In the genomic region with DNA sequence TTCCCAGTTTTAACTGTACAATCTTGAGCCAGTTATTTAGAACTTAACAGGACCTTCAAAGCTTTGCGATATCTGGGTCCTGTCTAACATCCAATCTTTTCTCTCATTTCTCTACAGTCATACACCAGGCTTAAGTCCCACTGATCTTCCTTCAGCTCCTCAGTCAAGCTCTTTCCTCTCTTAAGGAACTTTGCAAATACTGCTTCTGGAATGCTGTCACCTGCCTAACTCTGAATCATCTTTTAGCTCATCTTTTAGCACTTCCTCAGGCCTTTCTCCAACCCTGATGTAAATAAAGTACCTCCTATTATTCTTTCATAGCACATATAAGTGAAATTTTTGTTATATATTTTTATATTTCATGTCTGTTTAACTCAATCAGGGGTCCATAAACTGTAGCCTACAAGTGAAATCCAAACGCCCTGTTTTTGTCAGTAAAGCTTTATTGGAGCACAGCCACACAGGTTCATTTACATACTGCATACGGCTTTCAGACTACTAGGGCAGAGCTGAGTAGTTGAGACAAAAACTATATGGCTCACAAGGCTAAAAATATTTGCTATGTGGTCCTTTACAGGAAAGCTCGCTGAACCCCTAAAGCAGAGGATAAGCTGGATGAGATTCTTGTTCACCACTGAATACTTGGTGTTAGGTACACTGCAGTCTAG, we compare ENCODE assay signal across 16 cellular contexts.
A peak's percentile ranks its signal among the peaks of the same experiment; 100 is the strongest.
DNase-seq lines count a peak whose midpoint lies in the region; ATAC-seq and TF ChIP-seq lines count a peak whose summit lies in the region.
"Had no signal": no experiment of that assay in that cellular context is flagged by ENCODE, and none has a peak within 500 bp of the region (broad histone marks: within the 10 kb centered on the region; RNA-seq: fewer than 3 reads in every experiment).

No MANE protein-coding gene starts in this region.

- peaks cover 40% of the 10 kb centered on the region for H3K4me1 Mint-ChIP-seq in WTC11
- no peaks in the 10 kb centered on the region for H3K4me1 Mint-ChIP-seq in effector memory CD8-positive, alpha-beta T cell (ENCODE audit: low read depth in 2 of 2)

- peak overlapping the region; percentile 84 for H3K4me2 ChIP-seq in BLaER1
- no peak overlapping the region for H3K4me2 ChIP-seq in PC-9

- no peak for DNase-seq in WTC11 (ENCODE audit: low spot score)
- DNase-seq in effector memory CD8-positive, alpha-beta T cell: no peak
- DNase-seq in NCI-H2171 (lab: John Stamatoyannopoulos, UW): no peak
- DNase-seq in middle frontal gyrus (ENCODE audit: extremely low spot score, low spot score): no peak
- DNase-seq in PC-9: no peak
- DNase-seq: activated CD4-positive, alpha-beta T cell treated with anti-CD3 and anti-CD28 coated beads for 4 hours; aorta; Caco-2; MG63; midbrain had no signal

- H3K36me3 ChIP-seq in BLaER1 (peaks cover 70% of the 10 kb centered on the region), PC-9 (ENCODE audit: low read depth) (no peaks in the 10 kb centered on the region)
- H3K36me3 ChIP-seq: prostate gland had no signal

- H3K9me3 Mint-ChIP-seq in WTC11: no peaks in the 10 kb centered on the region
- no peaks in the 10 kb centered on the region for H3K9me3 Mint-ChIP-seq in effector memory CD8-positive, alpha-beta T cell
- H3K9me3 Mint-ChIP-seq: activated T-helper 1 cell treated with anti-CD3 and anti-CD28 coated beads, Interleukin-12 subunit alpha, Interleukin-12 subunit beta, Interleukin-2, Interleukin-4 antibody, amounts not matched to agents 30 ng/mL and 10 ng/mL and 1 ng/mL, durations not matched to agents 14 hours and 24 hours and 36 hours; type B pancreatic cell had no signal

- peaks cover 41% of the 10 kb centered on the region for H4K20me1 ChIP-seq in BLaER1
- H4K20me1 ChIP-seq in PC-9 (ENCODE audit: insufficient read depth): no peaks in the 10 kb centered on the region

- no peaks in the 10 kb centered on the region for H3K9me2 ChIP-seq in PC-9 (ENCODE audit: insufficient read depth)

- H3K4me1 ChIP-seq in BLaER1 (peaks cover 33% of the 10 kb centered on the region), PC-9 (replicated peaks; ENCODE audit: insufficient read depth) (no peaks in the 10 kb centered on the region)
- H3K4me1 ChIP-seq: Caco-2, prostate gland had no signal

- H3K4me3 Mint-ChIP-seq in WTC11: no peak overlapping the region
- no peak overlapping the region for H3K4me3 Mint-ChIP-seq in effector memory CD8-positive, alpha-beta T cell
- H3K4me3 Mint-ChIP-seq: activated T-helper 1 cell treated with anti-CD3 and anti-CD28 coated beads, Interleukin-12 subunit alpha, Interleukin-12 subunit beta, Interleukin-2, Interleukin-4 antibody, amounts not matched to agents 30 ng/mL and 10 ng/mL and 1 ng/mL, durations not matched to agents 14 hours and 24 hours and 36 hours; type B pancreatic cell had no signal

- H3K36me3 Mint-ChIP-seq in WTC11: no peaks in the 10 kb centered on the region
- no peaks in the 10 kb centered on the region for H3K36me3 Mint-ChIP-seq in effector memory CD8-positive, alpha-beta T cell (ENCODE audit: insufficient read depth)
- H3K36me3 Mint-ChIP-seq: type B pancreatic cell had no signal

- H3K27me3 ChIP-seq in BLaER1 (no peaks in the 10 kb centered on the region), PC-9 (ENCODE audit: insufficient read depth, low read depth) (no peaks in the 10 kb centered on the region)
- H3K27me3 ChIP-seq: MG63 had no signal

- BruUV-seq in PC-9 (replicated peaks; lab: Mats Ljungman, UMichigan): no TSS peak

- no peaks in the 10 kb centered on the region for H3K79me2 ChIP-seq in PC-9 (ENCODE audit: low read depth)

- CTCF ChIA-PET in WTC11 (lab: Charles Lee) (interaction anchor here (0.6 to 1.9 kb wide), 5 partner anchors 10 to 136 kb away, joined by 3 to 9 read pairs (median 5); no protein-coding TSS in a partner anchor), PC-9 (lab: Charles Lee) (no interaction called here)

- peak overlapping the region; percentile 87 for H3K9ac ChIP-seq in BLaER1

- H3K27me3 Mint-ChIP-seq in WTC11 (ENCODE audit: low read depth): no peaks in the 10 kb centered on the region
- no peaks in the 10 kb centered on the region for H3K27me3 Mint-ChIP-seq in effector memory CD8-positive, alpha-beta T cell
- H3K27me3 Mint-ChIP-seq: type B pancreatic cell had no signal

- H3K27ac Mint-ChIP-seq in WTC11: peak overlapping the region; percentile 67
- no peak overlapping the region for H3K27ac Mint-ChIP-seq in effector memory CD8-positive, alpha-beta T cell
- H3K27ac Mint-ChIP-seq: activated T-helper 1 cell treated with anti-CD3 and anti-CD28 coated beads, Interleukin-12 subunit alpha, Interleukin-12 subunit beta, Interleukin-2, Interleukin-4 antibody, amounts not matched to agents 30 ng/mL and 10 ng/mL and 1 ng/mL, durations not matched to agents 14 hours and 24 hours and 36 hours; type B pancreatic cell had no signal

- peak overlapping the region; percentile 97 for H3K27ac ChIP-seq in BLaER1
- H3K27ac ChIP-seq in PC-9: no peak overlapping the region
- H3K27ac ChIP-seq: prostate gland had no signal

- intact Hi-C loops in PC-9 (cut with micrococcal nuclease; ENCODE audit: unreplicated experiment): no loop called here

- POLR2A ChIA-PET in WTC11 (lab: Charles Lee): interaction anchor here (1.0 kb wide), 1 partner anchor 8 kb away, joined by 3 read pairs; no protein-coding TSS in a partner anchor
- POLR2A ChIA-PET in PC-9 (lab: Charles Lee; ENCODE audit: unreplicated experiment): no interaction called here

- H2AFZ ChIP-seq in PC-9: no peak overlapping the region

- H3F3A ChIP-seq in PC-9 (ENCODE audit: insufficient read depth, low read depth): no peaks in the 10 kb centered on the region

- ATAC-seq in GM19351 (IDR thresholded peaks at IDR 0.05; ENCODE audit: unreplicated experiment): peak; percentile 37
- peak; percentile 33 for ATAC-seq in HG03342 (IDR thresholded peaks at IDR 0.05; ENCODE audit: unreplicated experiment)
- peak; percentile 58 for ATAC-seq in WTC11
- ATAC-seq in effector memory CD8-positive, alpha-beta T cell (replicated peaks): no peak

- peak overlapping the region; percentile 81 for H3K4me3 ChIP-seq in BLaER1
- H3K4me3 ChIP-seq in PC-9: no peak overlapping the region
- H3K4me3 ChIP-seq: MG63, prostate gland had no signal

- TF ChIP-seq CTCF in WTC11 (IDR thresholded peaks at IDR 0.05) (no peak), PC-9 (conservative IDR thresholded peaks at IDR 0.05) (no peak)

- H3K9me3 ChIP-seq in BLaER1 (no peaks in the 10 kb centered on the region), PC-9 (ENCODE audit: insufficient read depth, low read depth) (no peaks in the 10 kb centered on the region)
- H3K9me3 ChIP-seq: Caco-2, MG63, prostate gland had no signal

TF ChIP-seq in WTC11, 78 proteins besides CTCF, POLR2A, EP300 and RAD21:
- TF ChIP-seq NR1H2 (CRISPR knock-in tag; IDR thresholded peaks at IDR 0.05) (no peak), ZBTB21 (CRISPR knock-in tag; IDR thresholded peaks at IDR 0.05; ENCODE audit: borderline replicate concordance) (no peak), RELA (CRISPR knock-in tag; IDR thresholded peaks at IDR 0.05; ENCODE audit: borderline replicate concordance) (no peak), CBFB (CRISPR knock-in tag; IDR thresholded peaks at IDR 0.05; ENCODE audit: low read depth) (no peak), CREB1 (CRISPR knock-in tag; IDR thresholded peaks at IDR 0.05) (no peak), NFE2L1 (CRISPR knock-in tag; IDR thresholded peaks at IDR 0.05) (no peak), SP1 (CRISPR knock-in tag; conservative IDR thresholded peaks at IDR 0.05) (no peak)
- TF ChIP-seq, protein P1, sequence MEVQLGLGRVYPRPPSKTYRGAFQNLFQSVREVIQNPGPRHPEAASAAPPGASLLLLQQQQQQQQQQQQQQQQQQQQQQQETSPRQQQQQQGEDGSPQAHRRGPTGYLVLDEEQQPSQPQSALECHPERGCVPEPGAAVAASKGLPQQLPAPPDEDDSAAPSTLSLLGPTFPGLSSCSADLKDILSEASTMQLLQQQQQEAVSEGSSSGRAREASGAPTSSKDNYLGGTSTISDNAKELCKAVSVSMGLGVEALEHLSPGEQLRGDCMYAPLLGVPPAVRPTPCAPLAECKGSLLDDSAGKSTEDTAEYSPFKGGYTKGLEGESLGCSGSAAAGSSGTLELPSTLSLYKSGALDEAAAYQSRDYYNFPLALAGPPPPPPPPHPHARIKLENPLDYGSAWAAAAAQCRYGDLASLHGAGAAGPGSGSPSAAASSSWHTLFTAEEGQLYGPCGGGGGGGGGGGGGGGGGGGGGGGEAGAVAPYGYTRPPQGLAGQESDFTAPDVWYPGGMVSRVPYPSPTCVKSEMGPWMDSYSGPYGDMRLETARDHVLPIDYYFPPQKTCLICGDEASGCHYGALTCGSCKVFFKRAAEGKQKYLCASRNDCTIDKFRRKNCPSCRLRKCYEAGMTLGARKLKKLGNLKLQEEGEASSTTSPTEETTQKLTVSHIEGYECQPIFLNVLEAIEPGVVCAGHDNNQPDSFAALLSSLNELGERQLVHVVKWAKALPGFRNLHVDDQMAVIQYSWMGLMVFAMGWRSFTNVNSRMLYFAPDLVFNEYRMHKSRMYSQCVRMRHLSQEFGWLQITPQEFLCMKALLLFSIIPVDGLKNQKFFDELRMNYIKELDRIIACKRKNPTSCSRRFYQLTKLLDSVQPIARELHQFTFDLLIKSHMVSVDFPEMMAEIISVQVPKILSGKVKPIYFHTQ (CRISPR knock-in tag; IDR thresholded peaks at IDR 0.05): no peak
- TF ChIP-seq, protein P2, sequence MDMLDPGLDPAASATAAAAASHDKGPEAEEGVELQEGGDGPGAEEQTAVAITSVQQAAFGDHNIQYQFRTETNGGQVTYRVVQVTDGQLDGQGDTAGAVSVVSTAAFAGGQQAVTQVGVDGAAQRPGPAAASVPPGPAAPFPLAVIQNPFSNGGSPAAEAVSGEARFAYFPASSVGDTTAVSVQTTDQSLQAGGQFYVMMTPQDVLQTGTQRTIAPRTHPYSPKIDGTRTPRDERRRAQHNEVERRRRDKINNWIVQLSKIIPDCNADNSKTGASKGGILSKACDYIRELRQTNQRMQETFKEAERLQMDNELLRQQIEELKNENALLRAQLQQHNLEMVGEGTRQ (CRISPR knock-in tag; IDR thresholded peaks at IDR 0.05): no peak
